In genomic region chr6:26362836-26363220, GRCh38 we compare ENCODE assay signal across 1 cellular context.
TF ChIP-seq lines count a peak whose summit lies in the region.

No MANE protein-coding gene starts in this region.

TF ChIP-seq in HEK293, 187 proteins besides CTCF, POLR2A, EP300 and RAD21 (continued from another document):
- TF ChIP-seq ZNF184 (tag by site-specific recombination; IDR thresholded peaks at IDR 0.05) (no peak), ZNF548 (tag by site-specific recombination; IDR thresholded peaks at IDR 0.05) (no peak), ZNF639 (tag by site-specific recombination; IDR thresholded peaks at IDR 0.05) (no peak), ZNF777 (tag by site-specific recombination; IDR thresholded peaks at IDR 0.05; ENCODE audit: borderline replicate concordance) (no peak), PRDM1 (tag by site-specific recombination; IDR thresholded peaks at IDR 0.05) (peak; percentile 62; the same call in 1 of the 2 replicates)
